ENCODE assay signal across 8 cellular contexts in genomic region chr3:189148090-189148507, GRCh38. TPM values are rescaled to one million over a fixed set of nuclear protein-coding genes. Genes with fewer than 3 reads are reported as not detected.
A peak's percentile ranks its signal among the peaks of the same experiment; 100 is the strongest.
DNase-seq lines count a peak whose midpoint lies in the region; ATAC-seq and TF ChIP-seq lines count a peak whose summit lies in the region.

No MANE protein-coding gene starts in this region.

- ATAC-seq in DND-41 (ENCODE audit: insufficient read depth, low read depth) (peak; percentile 90), GM21723 (IDR thresholded peaks at IDR 0.05; ENCODE audit: unreplicated experiment) (peak; percentile 85), heart left ventricle (peak in 3 of 4 donors; percentile 75 to 78 (median 75)), psoas muscle (peak; percentile 76 to 89 (median 80)), GM18520 (IDR thresholded peaks at IDR 0.05; ENCODE audit: unreplicated experiment) (no peak)

- H2AFZ ChIP-seq in DND-41 (ENCODE audit: low read depth, low read length) (0 out of 2 replicates have a peak overlapping the region, but pooled peaks have one; percentile 9), Loucy (ENCODE audit: low read length) (peak overlapping the region; percentile 83)

- DNase-seq in DND-41 (peak; percentile 79), SKM-1 treated with dmso at 0.1 percent for 144 hours (lab: John Stamatoyannopoulos, UW; ENCODE audit: unreplicated experiment) (peak; percentile 56), heart left ventricle (peak in 4 of 5 donors; percentile 54 to 67 (median 60)), psoas muscle (peak; percentile 33 to 64)
- peak; percentile 34 for DNase-seq in activated naive CD8-positive, alpha-beta T cell treated with anti-CD3 and anti-CD28 coated beads, Interleukin-2, amount 50 U/mL, for 16 hours (ENCODE audit: low read depth, low spot score)

- no peaks in the 10 kb centered on the region for H3K9me2 ChIP-seq in Loucy (replicated peaks; ENCODE audit: low read depth, low read length)

- 12 to 24% (median 21%) methylated on average over 6 of the region's 6 CpGs for WGBS in heart left ventricle, 4 donors
- 17 to 25% (median 24%) methylated on average over 6 of the region's 6 CpGs for WGBS in psoas muscle, 3 donors

- TF ChIP-seq CTCF in DND-41 (IDR thresholded peaks at IDR 0.05; ENCODE audit: borderline replicate concordance, extremely low read depth, low read length, poor library complexity, severe bottlenecking) (peak; percentile 92), Loucy (conservative IDR thresholded peaks at IDR 0.05; ENCODE audit: low read length) (peak; percentile 91), heart left ventricle (IDR thresholded peaks at IDR 0.05) (peak; percentile 69 to 86 (median 78)), psoas muscle (IDR thresholded peaks at IDR 0.05) (peak; percentile 78)

- H3K36me3 ChIP-seq in DND-41 (ENCODE audit: insufficient read depth, low read length): no peaks in the 10 kb centered on the region
- H3K36me3 ChIP-seq in Loucy (ENCODE audit: insufficient read depth, low read length): no peaks in the 10 kb centered on the region
- H3K36me3 ChIP-seq in heart left ventricle: peaks cover 0 to 9% (median 0%) of the 10 kb centered on the region in 9 donors
- peaks cover 0 to 23% of the 10 kb centered on the region in 2 donors for H3K36me3 ChIP-seq in psoas muscle (ENCODE audit: insufficient read depth in 1 of 2, low read depth in 1 of 2)

- H3K27ac ChIP-seq in DND-41 (ENCODE audit: low read length) (peak overlapping the region; percentile 2; the same call in 1 of the 2 replicates), heart left ventricle (peak overlapping the region in 4 of 12 donors; percentile 7 to 51 (median 27)), psoas muscle (peak overlapping the region; percentile 48)

- intact Hi-C loops in heart left ventricle (cut with DNase I): loop anchor here (1.0 to 10.0 kb wide), 7 partner anchors 186 to 1411 kb away; no protein-coding TSS in a partner anchor
- intact Hi-C loops in psoas muscle (cut with DNase I): loop anchor here (2.0 to 10.0 kb wide), 3 partner anchors 183 to 1413 kb away; no protein-coding TSS in a partner anchor

- H3K9me3 ChIP-seq in DND-41 (ENCODE audit: insufficient read depth, low read length, severe bottlenecking): no peaks in the 10 kb centered on the region
- no peaks in the 10 kb centered on the region for H3K9me3 ChIP-seq in Loucy (ENCODE audit: insufficient read depth, low read depth, low read length)
- H3K9me3 ChIP-seq in heart left ventricle: no peaks in the 10 kb centered on the region
- H3K9me3 ChIP-seq in psoas muscle: no peaks in the 10 kb centered on the region

- no peaks in the 10 kb centered on the region for H3F3A ChIP-seq in Loucy (ENCODE audit: low read depth)

- TF ChIP-seq POLR2A in heart left ventricle (IDR thresholded peaks at IDR 0.05): no peak

- no peaks in the 10 kb centered on the region for H4K20me1 ChIP-seq in DND-41 (ENCODE audit: insufficient read depth, low read length)
- no peaks in the 10 kb centered on the region for H4K20me1 ChIP-seq in Loucy (ENCODE audit: insufficient read depth, low read length, poor library complexity, severe bottlenecking)

- H3K27me3 ChIP-seq in DND-41 (ENCODE audit: insufficient read depth, low read length, poor library complexity): no peaks in the 10 kb centered on the region
- H3K27me3 ChIP-seq in Loucy (ENCODE audit: insufficient read depth, low read length, poor library complexity, severe bottlenecking): no peaks in the 10 kb centered on the region
- no peaks in the 10 kb centered on the region for H3K27me3 ChIP-seq in heart left ventricle
- H3K27me3 ChIP-seq in psoas muscle (ENCODE audit: insufficient read depth in 3 of 3, low read length in 2 of 3): no peaks in the 10 kb centered on the region

- peaks cover 7% of the 10 kb centered on the region for H3K4me1 ChIP-seq in DND-41 (ENCODE audit: insufficient read depth, low read length)
- peaks cover 8% of the 10 kb centered on the region for H3K4me1 ChIP-seq in Loucy (ENCODE audit: insufficient read depth, low read length, poor library complexity, severe bottlenecking)
- H3K4me1 ChIP-seq in heart left ventricle: peaks cover 0 to 24% (median 5%) of the 10 kb centered on the region in 12 donors
- peaks cover 26% of the 10 kb centered on the region for H3K4me1 ChIP-seq in psoas muscle

- no peak overlapping the region for H3K4me3 ChIP-seq in DND-41 (ENCODE audit: low read depth in 1 of 2, low read length in 2 of 2)
- H3K4me3 ChIP-seq in Loucy (ENCODE audit: low read length, poor library complexity, severe bottlenecking): no peak overlapping the region
- no peak overlapping the region for H3K4me3 ChIP-seq in heart left ventricle
- H3K4me3 ChIP-seq in psoas muscle: no peak overlapping the region

- H3K79me2 ChIP-seq in DND-41 (ENCODE audit: insufficient read depth, low read length): no peaks in the 10 kb centered on the region
- no peaks in the 10 kb centered on the region for H3K79me2 ChIP-seq in Loucy (ENCODE audit: insufficient read depth, low read length)

- no peak overlapping the region for H3K9ac ChIP-seq in DND-41 (ENCODE audit: low read depth, low read length)
- no peak overlapping the region for H3K9ac ChIP-seq in Loucy (ENCODE audit: low read depth, low read length, poor library complexity, severe bottlenecking)

- H3K4me2 ChIP-seq in DND-41 (ENCODE audit: insufficient read depth, low read length) (no peak overlapping the region), Loucy (ENCODE audit: low read depth, low read length, poor library complexity, severe bottlenecking) (no peak overlapping the region)

RNA-seq across cellular contexts. Expression of gene TPRG1, which starts 23.7 kb away (rescaled TPM):
- total RNA-seq in heart left ventricle: 1 to 10 TPM in 6 of 9 donors, under 1 TPM in 3; 0.13 to 9.5 (median 1.3) TPM
- 1 to 10 TPM in 1 of 2 donors, under 1 TPM in 1; 0.42 to 1.1 TPM for polyA plus RNA-seq in heart left ventricle
- 10 to 100 TPM in 3 of 4 donors, 1 to 10 TPM in 1; 6.1 to 24.5 (median 11.9) TPM for total RNA-seq in psoas muscle
- 1 to 10 TPM in 2 of 3 donors, under 1 TPM in 1; 0.78 to 9.9 (median 1.6) TPM for polyA plus RNA-seq in psoas muscle
